ENCODE assay signal across 14 cellular contexts in the genomic region with DNA sequence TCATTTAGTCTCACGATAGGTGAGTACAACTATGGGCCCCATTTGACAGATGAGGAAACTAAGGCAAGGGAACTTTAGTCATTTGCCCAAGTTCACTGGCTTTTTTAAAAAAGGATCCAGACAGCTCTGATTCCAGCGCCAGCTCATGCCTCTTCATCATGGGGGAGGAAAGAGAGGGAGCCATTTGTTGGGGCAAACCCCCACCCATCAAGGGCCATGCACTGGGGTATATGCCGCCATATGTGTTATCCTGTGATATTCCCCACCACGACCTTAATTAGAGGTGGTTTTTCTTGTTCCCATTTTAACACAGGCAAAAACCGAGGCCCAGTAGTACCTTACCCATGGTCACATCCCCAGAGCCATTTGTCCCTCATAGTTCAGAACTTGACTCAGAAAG. TPM values are rescaled to one million over a fixed set of nuclear protein-coding genes. Genes with fewer than 3 reads are reported as not detected.
DNase-seq lines count a peak whose midpoint lies in the region; ATAC-seq, FAIRE-seq and TF ChIP-seq lines count a peak whose summit lies in the region.
"Had no signal": no experiment of that assay in that cellular context is flagged by ENCODE, and none has a peak within 500 bp of the region (broad histone marks: within the 10 kb centered on the region; RNA-seq: fewer than 3 reads in every experiment).

No MANE protein-coding gene starts in this region.

- H4K20me1 ChIP-seq in GM23338 (replicated peaks; ENCODE audit: insufficient read depth) = peaks cover 4% of the 10 kb centered on the region; the same call in 1 of the 2 replicates

- H3K9me3 ChIP-seq in adipocyte (ENCODE audit: control insufficient read depth, low read length) = no peaks in the 10 kb centered on the region
- H3K9me3 ChIP-seq in mesodermal cell (ENCODE audit: control insufficient read depth, low read length) = no peaks in the 10 kb centered on the region

- H3K36me3 Mint-ChIP-seq in GM23338 (ENCODE audit: low read depth) = peaks cover 26% of the 10 kb centered on the region
- H3K36me3 Mint-ChIP-seq in stimulated activated memory B cell treated with anti-CD40 and anti-IgM and Interleukin-4, amounts not matched to agents 10 μg/mL and 1 μg/mL and 100 μg/mL, for 72 hours = peaks cover 31% of the 10 kb centered on the region

- no peaks in the 10 kb centered on the region for H3K27me3 ChIP-seq in GM23338 (ENCODE audit: insufficient read depth)
- H3K27me3 ChIP-seq in adipocyte (replicated peaks; ENCODE audit: control insufficient read depth, insufficient read depth, low read length) = no peaks in the 10 kb centered on the region

- H3K4me1 ChIP-seq in GM23338 (ENCODE audit: insufficient read depth) (peaks cover 29% of the 10 kb centered on the region), adipocyte (ENCODE audit: control insufficient read depth, insufficient read depth, low read length) (peaks cover 61% of the 10 kb centered on the region), mesodermal cell (ENCODE audit: control insufficient read depth, insufficient read depth, low read length, poor library complexity, severe bottlenecking) (peaks cover 46% of the 10 kb centered on the region)

- H3K9me2 ChIP-seq in GM23338 (ENCODE audit: insufficient read depth) = no peaks in the 10 kb centered on the region

- peak overlapping the region; percentile 57; the same call in 1 of the 2 replicates for H3K4me2 ChIP-seq in GM23338

- TF ChIP-seq CTCF in GM23338 (conservative IDR thresholded peaks at IDR 0.05; ENCODE audit: low read depth in 2 of 2) (no peak), D721Med (IDR thresholded peaks at IDR 0.05; ENCODE audit: insufficient read depth, missing control alignments) (no peak)

- H3K27ac Mint-ChIP-seq in GM23338 = no peak overlapping the region; the same call in 1 of the 2 replicates
- peak overlapping the region; percentile 73 for H3K27ac Mint-ChIP-seq in stimulated activated memory B cell treated with anti-CD40 and anti-IgM and Interleukin-4, amounts not matched to agents 10 μg/mL and 1 μg/mL and 100 μg/mL, for 72 hours
- H3K27ac Mint-ChIP-seq: activated naive CD4-positive, alpha-beta T cell treated with anti-CD3 and anti-CD28 coated beads, Interleukin-2, amount 50 U/mL, for 24 hours had no signal

- no peak overlapping the region for H2AFZ ChIP-seq in GM23338

- FAIRE-seq in D721Med (lab: Jason Lieb, UNC) = no peak

- peaks cover 33% of the 10 kb centered on the region for H3K4me1 Mint-ChIP-seq in GM23338
- H3K4me1 Mint-ChIP-seq in stimulated activated memory B cell treated with anti-CD40 and anti-IgM and Interleukin-4, amounts not matched to agents 10 μg/mL and 1 μg/mL and 100 μg/mL, for 72 hours = peaks cover 97% of the 10 kb centered on the region

- peak overlapping the region; percentile 80 for H3K9ac ChIP-seq in adipocyte (ENCODE audit: low read length)

- DNase-seq in GM23338 (ENCODE audit: low spot score) = no peak
- no peak for DNase-seq in adipocyte (ENCODE audit: low read depth)
- no peak for DNase-seq in activated CD4-positive, alpha-beta T cell treated with anti-CD3 and anti-CD28 coated beads, Interleukin-2, amount 50 U/mL, for 48 hours
- DNase-seq in NCI-H2171 treated with DMSO at 0.1 percent for 48 hours (lab: John Stamatoyannopoulos, UW) = no peak
- DNase-seq in D721Med (ENCODE audit: insufficient read length, low spot score) = no peak
- DNase-seq: activated CD4-positive, CD25-positive, alpha-beta regulatory T cell treated with anti-CD3 and anti-CD28 coated beads, Interleukin-2, amount 50 U/mL, for 72 hours; DMS 273 treated with DMSO at 0.1 percent for 48 hours; MV-4-11; NCI-H524 treated with DMSO at 0.1 percent for 48 hours; stimulated activated CD4-positive, alpha-beta T cell treated with anti-CD3 and anti-CD28 coated beads, Interleukin-2, amount 100 ng/mL, for 48 hours had no signal

- no peaks in the 10 kb centered on the region for H3K9me3 Mint-ChIP-seq in GM23338
- no peaks in the 10 kb centered on the region for H3K9me3 Mint-ChIP-seq in stimulated activated memory B cell treated with anti-CD40 and anti-IgM and Interleukin-4, amounts not matched to agents 10 μg/mL and 1 μg/mL and 100 μg/mL, for 72 hours
- H3K9me3 Mint-ChIP-seq: activated naive CD4-positive, alpha-beta T cell treated with anti-CD3 and anti-CD28 coated beads, Interleukin-2, amount 50 U/mL, for 24 hours had no signal

- ATAC-seq in GM23338 = no peak
- ATAC-seq in stimulated activated memory B cell treated with anti-CD40 and anti-IgM and Interleukin-4, amounts not matched to agents 10 μg/mL and 1 μg/mL and 100 μg/mL, for 72 hours = no peak
- ATAC-seq in HG02870 (IDR thresholded peaks at IDR 0.05; ENCODE audit: unreplicated experiment) = no peak

- H3K79me2 ChIP-seq in GM23338 (replicated peaks; ENCODE audit: insufficient read depth) = no peaks in the 10 kb centered on the region

- H3F3A ChIP-seq in GM23338 (replicated peaks; ENCODE audit: low read depth) = peaks cover 11% of the 10 kb centered on the region

- 94 to 96% methylated on average over 2 to 3 of the region's 5 CpGs for WGBS in mesodermal cell (ENCODE audit: insufficient coverage in 2 of 2), 2 experiments

- peak overlapping the region; percentile 45; the same call in 1 of the 2 replicates for H3K27ac ChIP-seq in GM23338 (ENCODE audit: low read depth)
- H3K27ac ChIP-seq in mesodermal cell (ENCODE audit: low read depth, low read length, severe bottlenecking) = peak overlapping the region; percentile 95

- H3K36me3 ChIP-seq in GM23338 (ENCODE audit: insufficient read depth) (peaks cover 9% of the 10 kb centered on the region; the same call in 1 of the 2 replicates), adipocyte (ENCODE audit: control insufficient read depth, insufficient read depth, low read length, severe bottlenecking) (peaks cover 39% of the 10 kb centered on the region), mesodermal cell (ENCODE audit: control insufficient read depth, insufficient read depth, low read length) (peaks cover 47% of the 10 kb centered on the region)

- peaks cover 16% of the 10 kb centered on the region for H3K27me3 Mint-ChIP-seq in GM23338 (ENCODE audit: insufficient read depth, low read depth, poor library complexity)
- no peaks in the 10 kb centered on the region for H3K27me3 Mint-ChIP-seq in stimulated activated memory B cell treated with anti-CD40 and anti-IgM and Interleukin-4, amounts not matched to agents 10 μg/mL and 1 μg/mL and 100 μg/mL, for 72 hours
- H3K27me3 Mint-ChIP-seq: activated naive CD4-positive, alpha-beta T cell treated with anti-CD3 and anti-CD28 coated beads, Interleukin-2, amount 50 U/mL, for 24 hours had no signal

- peak overlapping the region; percentile 41; the same call in 1 of the 3 replicates for H3K4me3 Mint-ChIP-seq in GM23338
- no peak overlapping the region for H3K4me3 Mint-ChIP-seq in stimulated activated memory B cell treated with anti-CD40 and anti-IgM and Interleukin-4, amounts not matched to agents 10 μg/mL and 1 μg/mL and 100 μg/mL, for 72 hours
- H3K4me3 Mint-ChIP-seq: activated naive CD4-positive, alpha-beta T cell treated with anti-CD3 and anti-CD28 coated beads, Interleukin-2, amount 50 U/mL, for 24 hours had no signal

- H3K4me3 ChIP-seq in GM23338 (peak overlapping the region; percentile 14; the same call in 1 of the 2 replicates), adipocyte (ENCODE audit: low read length) (peak overlapping the region; percentile 43), mesodermal cell (ENCODE audit: extremely low read depth, insufficient read depth, low read length, poor library complexity, severe bottlenecking) (no peak overlapping the region)

RNA-seq across cellular contexts. Expression of a gene that starts 0.6 kb away (rescaled TPM):
- total RNA-seq in GM23338 (2014; rRNA removed; shearing (Covaris generic)) = 1.6 TPM in 1 of 2 replicates, not detected in the other
- polyA plus RNA-seq in GM23338 (2016; fragmentation: Nextera tagmentation; extraction: Ambion mirVana) = 0.37 and 0.44 TPM in 2 replicates
- polyA plus RNA-seq in mesodermal cell (2013, experiment 1 of 2) = 4.7 TPM
- polyA plus RNA-seq in mesodermal cell (2013, experiment 2 of 2) = 6.3 TPM

RNA-seq across cellular contexts. Expression of a gene that starts 9.8 kb away (rescaled TPM):
- total RNA-seq in GM23338 (2014; rRNA removed; shearing (Covaris generic)) = 157 and 203 TPM in 2 replicates
- 77.8 and 90.8 TPM in 2 replicates for polyA plus RNA-seq in GM23338 (2016; fragmentation: Nextera tagmentation; extraction: Ambion mirVana)
- polyA plus RNA-seq in mesodermal cell (2013, experiment 1 of 2) = 69.8 TPM
- 59.2 TPM for polyA plus RNA-seq in mesodermal cell (2013, experiment 2 of 2)

RNA-seq across cellular contexts. Expression of a gene that starts 10.2 kb away (rescaled TPM):
- total RNA-seq in GM23338 (2014; rRNA removed; shearing (Covaris generic)) = 28.2 and 36.0 TPM in 2 replicates
- polyA plus RNA-seq in GM23338 (2016; fragmentation: Nextera tagmentation; extraction: Ambion mirVana) = 77.7 and 83.3 TPM in 2 replicates
- polyA plus RNA-seq in mesodermal cell (2013, experiment 1 of 2) = 51.7 TPM
- 50.0 TPM for polyA plus RNA-seq in mesodermal cell (2013, experiment 2 of 2)

RNA-seq across cellular contexts. Expression of a gene that starts 32.1 kb away (rescaled TPM):
- total RNA-seq in GM23338 (2014; rRNA removed; shearing (Covaris generic)) = 16.5 and 20.8 TPM in 2 replicates
- 9.5 and 12.0 TPM in 2 replicates for polyA plus RNA-seq in GM23338 (2016; fragmentation: Nextera tagmentation; extraction: Ambion mirVana)
- 74.4 TPM for polyA plus RNA-seq in mesodermal cell (2013, experiment 1 of 2)
- 72.5 TPM for polyA plus RNA-seq in mesodermal cell (2013, experiment 2 of 2)

RNA-seq across cellular contexts. Expression of a gene that starts 43.2 kb away (rescaled TPM):
- 195 and 217 TPM in 2 replicates for total RNA-seq in GM23338 (2014; rRNA removed; shearing (Covaris generic))
- polyA plus RNA-seq in GM23338 (2016; fragmentation: Nextera tagmentation; extraction: Ambion mirVana) = 242 and 271 TPM in 2 replicates
- polyA plus RNA-seq in mesodermal cell (2013, experiment 1 of 2) = 418 TPM
- 394 TPM for polyA plus RNA-seq in mesodermal cell (2013, experiment 2 of 2)
